In the genomic region with DNA sequence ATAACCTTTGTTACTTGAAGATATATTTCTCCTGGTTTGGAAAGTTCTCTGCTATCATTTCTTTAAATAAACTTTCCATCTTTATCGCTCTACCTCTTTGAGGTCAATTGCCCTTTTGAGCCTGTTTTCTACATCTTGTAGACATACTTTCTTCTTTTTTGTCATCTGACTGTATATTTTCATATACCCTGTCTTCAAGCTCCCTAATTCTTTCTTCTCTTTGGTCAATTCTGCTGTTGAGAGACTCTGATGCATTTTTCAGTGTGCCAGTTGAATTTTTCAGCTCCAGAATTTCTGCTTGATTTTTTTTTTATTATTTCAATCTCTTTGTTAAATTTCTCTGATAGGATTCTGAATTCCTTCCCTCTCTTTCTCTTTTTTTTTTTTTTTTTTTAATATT, we compare ENCODE assay signal across 26 cellular contexts.
"Had no signal": no experiment of that assay in that cellular context is flagged by ENCODE, and none has a peak within 500 bp of the region (broad histone marks: within the 10 kb centered on the region; RNA-seq: fewer than 3 reads in every experiment).

No MANE protein-coding gene starts in this region.

- H3K4me1 ChIP-seq: stomach, suprapubic skin, testis, thyroid gland, tibial artery, tibial nerve, transverse colon, upper lobe of left lung, upper lobe of right lung, uterus, vagina had no signal

- H3K27ac ChIP-seq: stomach, suprapubic skin, testis, thoracic aorta, thyroid gland, tibial artery, tibial nerve, transverse colon, upper lobe of left lung, upper lobe of right lung, uterus, vagina had no signal

- ATAC-seq: stimulated activated effector memory CD8-positive, alpha-beta T cell treated with anti-CD3 and anti-CD28 coated beads, Interleukin-12 subunit alpha, Interleukin-12 subunit beta, amount 100 ng/mL, for 72 hours; stimulated activated memory B cell treated with anti-CD40 and anti-IgM and Interleukin-4, amounts not matched to agents 10 μg/mL and 1 μg/mL and 100 μg/mL, for 72 hours; stimulated activated naive B cell treated with anti-CD40 and anti-IgM and Interleukin-4, amounts not matched to agents 10 μg/mL and 1 μg/mL and 100 μg/mL, for 72 hours; stimulated activated naive CD8-positive, alpha-beta T cell treated with anti-CD3 and anti-CD28 coated beads, Interleukin-15, amount 100 ng/mL, for 72 hours; stimulated activated naive CD8-positive, alpha-beta T cell treated with anti-CD3 and anti-CD28 coated beads, Interleukin-15, Interleukin-2, amounts not matched to agents 100 U/mL and 50 U/mL, for 24 hours; upper lobe of right lung had no signal

- H3K36me3 ChIP-seq: stomach, suprapubic skin, thoracic aorta, thyroid gland, tibial artery, tibial nerve, transverse colon, upper lobe of left lung, upper lobe of right lung, uterus, vagina had no signal

- DNase-seq: stimulated activated CD4-positive, alpha-beta T cell treated with anti-CD3 and anti-CD28 coated beads, Interleukin-2, amount 100 ng/mL, for 48 hours; stimulated activated CD4-positive, alpha-beta T cell treated with anti-CD3 and anti-CD28 coated beads, Interleukin-4, amount 100 ng/mL, for 1 hour; stimulated activated CD4-positive, alpha-beta T cell treated with anti-CD3 and anti-CD28 coated beads, Interleukin-4, amount 100 ng/mL, for 24 hours; stimulated activated CD4-positive, alpha-beta T cell treated with anti-CD3 and anti-CD28 coated beads, Interleukin-4, amount 100 ng/mL, for 4 hours; stimulated activated CD8-positive, alpha-beta memory T cell treated with anti-CD3 and anti-CD28 coated beads, Interleukin-4, amount 100 ng/mL, for 48 hours; stimulated activated naive B cell treated with anti-CD40 and anti-IgM and Interleukin-4, amounts not matched to agents 10 μg/mL and 1 μg/mL and 100 μg/mL, for 72 hours; stimulated activated naive CD4-positive, alpha-beta T cell; stimulated activated naive CD4-positive, alpha-beta T cell treated with Interleukin-2 at 50 U/mL for 16 hours; stimulated activated naive CD8-positive, alpha-beta T cell treated with anti-CD3 and anti-CD28 coated beads, Interleukin-15, amount 100 ng/mL, for 72 hours; stimulated activated naive CD8-positive, alpha-beta T cell treated with anti-CD3 and anti-CD28 coated beads, Interleukin-15, Interleukin-2, amounts not matched to agents 100 U/mL and 50 U/mL, for 24 hours; stomach; substantia nigra; testis; thyroid gland; tibial artery; transverse colon; trophoblast cell; upper lobe of left lung; upper lobe of right lung; uterus had no signal

- H3K4me3 ChIP-seq: stomach, suprapubic skin, testis, thoracic aorta, thyroid gland, tibial artery, tibial nerve, transverse colon, upper lobe of left lung, upper lobe of right lung, uterus, vagina had no signal

- H3K9me3 ChIP-seq: testis, thyroid gland, vagina had no signal

- H3K27me3 ChIP-seq: stomach, suprapubic skin, testis, thyroid gland, tibial artery, tibial nerve, transverse colon, upper lobe of left lung, upper lobe of right lung, uterus, vagina had no signal
